Comparison of ENCODE assay signal across 8 cellular contexts in genomic region chr7:139731802-139732470, GRCh38. TPM values are rescaled to one million over a fixed set of nuclear protein-coding genes. Genes with fewer than 3 reads are reported as not detected.
A peak's percentile ranks its signal among the peaks of the same experiment; 100 is the strongest.
DNase-seq lines count a peak whose midpoint lies in the region; ATAC-seq, FAIRE-seq and TF ChIP-seq lines count a peak whose summit lies in the region.

No MANE protein-coding gene starts in this region.

- H3K4me1 ChIP-seq in Panc1 (ENCODE audit: control insufficient read depth, insufficient read depth, low read length), result peaks cover 33% of the 10 kb centered on the region
- peaks cover 18 to 29% of the 10 kb centered on the region in 2 donors for H3K4me1 ChIP-seq in muscle layer of duodenum (ENCODE audit: control insufficient read depth in 1 of 2, insufficient read depth in 2 of 2, low read length in 2 of 2)

- in situ Hi-C loops in Panc1 (cut with HindIII; ENCODE audit: low pct_unique_long_range_greater_than_20kb, low sequenced_read_pairs), result no loop called here

- H3K36me3 Mint-ChIP-seq in effector memory CD8-positive, alpha-beta T cell (ENCODE audit: insufficient read depth), result no peaks in the 10 kb centered on the region

- no peak overlapping the region for H3K4me3 Mint-ChIP-seq in effector memory CD8-positive, alpha-beta T cell

- no peak for TF ChIP-seq CTCF in Panc1 (IDR thresholded peaks at IDR 0.05)
- no peak for TF ChIP-seq CTCF in D721Med (IDR thresholded peaks at IDR 0.05; ENCODE audit: insufficient read depth, missing control alignments)

- no peaks in the 10 kb centered on the region for H3K27me3 ChIP-seq in Panc1 (ENCODE audit: control insufficient read depth, insufficient read depth, low read length)
- no peaks in the 10 kb centered on the region for H3K27me3 ChIP-seq in muscle layer of duodenum (ENCODE audit: low read depth, low read length)

- no TSS peak for BruUV-seq in Panc1 (replicated peaks; lab: Mats Ljungman, UMichigan)

- no peaks in the 10 kb centered on the region for H3K27me3 Mint-ChIP-seq in effector memory CD8-positive, alpha-beta T cell

- ATAC-seq in Panc1 (peak; percentile 95), HG03159 (IDR thresholded peaks at IDR 0.05; ENCODE audit: unreplicated experiment) (no peak)
- peak; percentile 24 for ATAC-seq in effector memory CD8-positive, alpha-beta T cell (replicated peaks)

- H3K27ac Mint-ChIP-seq in effector memory CD8-positive, alpha-beta T cell, result peak overlapping the region; percentile 6 to 42

- CTCF ChIA-PET in Panc1 (lab: Charles Lee), result no interaction called here

- no peaks in the 10 kb centered on the region for H3K36me3 ChIP-seq in Panc1 (ENCODE audit: control insufficient read depth, insufficient read depth, low read length)
- peaks cover 0 to 20% of the 10 kb centered on the region in 2 donors for H3K36me3 ChIP-seq in muscle layer of duodenum (ENCODE audit: control insufficient read depth in 1 of 2, insufficient read depth in 2 of 2, low read length in 2 of 2)

- POLR2A ChIA-PET in Panc1 (lab: Charles Lee), result interaction anchor here (0.7 kb wide), 1 partner anchor 22 kb away, joined by 3 read pairs; no protein-coding TSS in a partner anchor

- peak overlapping the region; percentile 96 for H3K27ac ChIP-seq in Panc1 (ENCODE audit: low read length)
- peak overlapping the region; percentile 46 for H3K27ac ChIP-seq in muscle layer of duodenum (ENCODE audit: low read length)

- intact Hi-C loops in Panc1 (cut with micrococcal nuclease; ENCODE audit: unreplicated experiment), result no loop called here

- no peaks in the 10 kb centered on the region for H3K9me3 Mint-ChIP-seq in effector memory CD8-positive, alpha-beta T cell

- peaks cover 6 to 21% of the 10 kb centered on the region in 2 donors for H3K4me1 Mint-ChIP-seq in effector memory CD8-positive, alpha-beta T cell (ENCODE audit: low read depth in 2 of 2)

- DNase-seq in H4 (ENCODE audit: low spot score) (peak; percentile 96), Panc1 (ENCODE audit: low read depth, low spot score) (peak; percentile 87), islet precursor cell (no peak), iPS-NIHi7 (ENCODE audit: extremely low spot score) (no peak), D721Med (ENCODE audit: insufficient read length, low spot score) (no peak)
- no peak for DNase-seq in effector memory CD8-positive, alpha-beta T cell

- no peak for FAIRE-seq in D721Med (lab: Jason Lieb, UNC)

- peaks cover 8% of the 10 kb centered on the region; the same call in 1 of the 2 replicates for H3K9me3 ChIP-seq in Panc1 (ENCODE audit: control insufficient read depth, insufficient read depth, low read depth, low read length)
- no peaks in the 10 kb centered on the region for H3K9me3 ChIP-seq in muscle layer of duodenum (ENCODE audit: control insufficient read depth in 1 of 2, low read length in 2 of 2)

- H3K4me3 ChIP-seq in Panc1 (ENCODE audit: low read depth in 2 of 2, low read length in 2 of 2), result peak overlapping the region; percentile 8 to 48
- H3K4me3 ChIP-seq in muscle layer of duodenum (ENCODE audit: low read depth in 1 of 2, low read length in 2 of 2), result peak overlapping the region in 1 of 2 donors; percentile 1

RNA-seq across cellular contexts. Expression of gene HIPK2, which starts 45.9 kb away (rescaled TPM):
- total RNA-seq in H4 (2014; rRNA removed; shearing (Covaris generic)), result 12.5 and 15.4 TPM in 2 replicates
- 34.1 TPM for total RNA-seq in Panc1 (2021; ENCODE audit: unreplicated experiment)
- polyA plus RNA-seq in Panc1 (2012; ENCODE audit: insufficient read length), result 13.8 TPM

Comparison
In these comparisons a context has a peak if more than half of its experiments do, and no peak if none do; other contexts are left out.
1. DNase-seq: peak in H4 (single experiment) and Panc1 (single experiment); none in effector memory CD8-positive, alpha-beta T cell (0 of 3), islet precursor cell (single experiment), iPS-NIHi7 (single experiment) and D721Med (single experiment).